ENCODE assay signal across 15 cellular contexts in the genomic region with DNA sequence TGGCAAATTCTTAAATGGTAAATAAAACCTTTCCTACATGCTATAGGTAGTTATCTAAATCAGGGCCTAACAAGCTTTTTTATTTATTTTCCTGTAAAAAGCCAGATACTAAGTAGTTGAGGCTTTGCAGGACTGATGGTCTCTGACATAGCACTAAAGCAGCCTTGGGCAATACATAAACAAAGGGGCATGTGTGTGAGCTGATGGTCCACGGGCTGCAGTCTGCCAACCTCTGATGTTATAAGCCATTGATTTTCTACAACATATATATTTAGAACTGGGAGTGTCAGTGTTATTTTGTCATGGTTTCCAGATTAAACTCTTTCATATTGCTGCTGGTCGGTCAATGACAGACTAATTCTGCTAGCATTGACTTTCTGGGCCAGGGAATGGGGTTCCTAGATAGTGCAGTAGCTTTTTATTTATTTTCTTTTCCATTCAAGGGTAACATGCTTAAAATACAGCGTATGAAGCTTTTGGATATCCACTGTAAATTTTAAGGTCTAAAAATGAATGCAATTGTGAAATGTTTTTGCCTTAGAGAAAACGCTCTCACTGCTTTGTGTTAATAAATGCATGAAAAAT.
A peak's percentile ranks its signal among the peaks of the same experiment; 100 is the strongest.
DNase-seq lines count a peak whose midpoint lies in the region; ATAC-seq and TF ChIP-seq lines count a peak whose summit lies in the region.
"Had no signal": no experiment of that assay in that cellular context is flagged by ENCODE, and none has a peak within 500 bp of the region (broad histone marks: within the 10 kb centered on the region; RNA-seq: fewer than 3 reads in every experiment).

No MANE protein-coding gene starts in this region.

- H3K36me3 Mint-ChIP-seq in neural crest cell (ENCODE audit: low read depth) = no peaks in the 10 kb centered on the region
- no peaks in the 10 kb centered on the region for H3K36me3 Mint-ChIP-seq in CD8-positive, alpha-beta memory T cell
- H3K36me3 Mint-ChIP-seq in HFFc6 (ENCODE audit: low read depth) = no peaks in the 10 kb centered on the region

- peaks cover 14% of the 10 kb centered on the region for H3K4me1 ChIP-seq in RWPE2 (ENCODE audit: insufficient read depth, poor library complexity, severe bottlenecking)
- no peaks in the 10 kb centered on the region for H3K4me1 ChIP-seq in CD8-positive, alpha-beta memory T cell (ENCODE audit: insufficient read depth, low read length)
- peaks cover 0 to 8% (median 0%) of the 10 kb centered on the region in 12 donors for H3K4me1 ChIP-seq in heart left ventricle

- H3K27me3 Mint-ChIP-seq in neural crest cell (ENCODE audit: low read depth) = no peaks in the 10 kb centered on the region
- peaks cover 7 to 16% of the 10 kb centered on the region in 2 donors for H3K27me3 Mint-ChIP-seq in CD8-positive, alpha-beta memory T cell
- H3K27me3 Mint-ChIP-seq in HFFc6 (ENCODE audit: insufficient read depth) = peaks cover 20% of the 10 kb centered on the region

- ATAC-seq in RWPE2 (ENCODE audit: low read depth) (no peak), heart left ventricle (no peak), HG03457 (IDR thresholded peaks at IDR 0.05; ENCODE audit: unreplicated experiment) (no peak)
- ATAC-seq: Right ventricle myocardium inferior had no signal

- no peak overlapping the region for H3K27ac Mint-ChIP-seq in neural crest cell (ENCODE audit: unreplicated experiment)
- H3K27ac Mint-ChIP-seq in CD8-positive, alpha-beta memory T cell = no peak overlapping the region
- H3K27ac Mint-ChIP-seq in HFFc6 = no peak overlapping the region

- H3K27ac ChIP-seq in RWPE2 (ENCODE audit: poor library complexity, severe bottlenecking) (peak overlapping the region; percentile 52), heart left ventricle (no peak overlapping the region)
- no peak overlapping the region for H3K27ac ChIP-seq in CD8-positive, alpha-beta memory T cell (ENCODE audit: low read depth, low read length)

- H3K27me3 ChIP-seq in RWPE2 (ENCODE audit: insufficient read depth, poor library complexity, severe bottlenecking) (no peaks in the 10 kb centered on the region), heart left ventricle (no peaks in the 10 kb centered on the region)
- no peaks in the 10 kb centered on the region for H3K27me3 ChIP-seq in CD8-positive, alpha-beta memory T cell (ENCODE audit: insufficient read depth, low read length, poor library complexity, severe bottlenecking)

- H3K36me3 ChIP-seq in RWPE2 (ENCODE audit: low read depth) (no peaks in the 10 kb centered on the region), heart left ventricle (no peaks in the 10 kb centered on the region)
- no peaks in the 10 kb centered on the region for H3K36me3 ChIP-seq in CD8-positive, alpha-beta memory T cell (ENCODE audit: insufficient read depth, low read length)

- no peaks in the 10 kb centered on the region for H3K9me3 Mint-ChIP-seq in neural crest cell
- H3K9me3 Mint-ChIP-seq in CD8-positive, alpha-beta memory T cell = no peaks in the 10 kb centered on the region
- H3K9me3 Mint-ChIP-seq in HFFc6 = no peaks in the 10 kb centered on the region

- peaks cover 52% of the 10 kb centered on the region for H3K4me1 Mint-ChIP-seq in neural crest cell
- H3K4me1 Mint-ChIP-seq in CD8-positive, alpha-beta memory T cell = no peaks in the 10 kb centered on the region
- H3K4me1 Mint-ChIP-seq in HFFc6 (ENCODE audit: low read depth) = peaks cover 16% of the 10 kb centered on the region

- no peak for TF ChIP-seq POLR2A in heart left ventricle (IDR thresholded peaks at IDR 0.05)

- TF ChIP-seq CTCF in RWPE2 (IDR thresholded peaks at IDR 0.05; ENCODE audit: poor library complexity, severe bottlenecking) (no peak), neural crest cell (conservative IDR thresholded peaks at IDR 0.05) (no peak), heart left ventricle (IDR thresholded peaks at IDR 0.05) (no peak), HFFc6 (IDR thresholded peaks at IDR 0.05) (no peak)

- H3K4me3 Mint-ChIP-seq in neural crest cell = peak overlapping the region; percentile 42
- H3K4me3 Mint-ChIP-seq in CD8-positive, alpha-beta memory T cell = no peak overlapping the region
- H3K4me3 Mint-ChIP-seq in HFFc6 = no peak overlapping the region

- intact Hi-C loops in heart left ventricle (cut with DNase I) = loop anchor here in 1 of 10 donors (5.0 kb wide), 1 partner anchor 144 kb away; no protein-coding TSS in a partner anchor

- CTCF ChIA-PET in CD8-positive, alpha-beta memory T cell (lab: Charles Lee) = no interaction called here

- H3K4me3 ChIP-seq in RWPE2 (ENCODE audit: severe bottlenecking) = no peak overlapping the region
- no peak overlapping the region for H3K4me3 ChIP-seq in CD8-positive, alpha-beta memory T cell (ENCODE audit: low read length)
- no peak overlapping the region for H3K4me3 ChIP-seq in heart left ventricle

- in situ Hi-C loops in Caki2 (cut with HindIII; ENCODE audit: low pct_unique_long_range_greater_than_20kb, low sequenced_read_pairs) = no loop called here

- DNase-seq in Caki2 (ENCODE audit: low read depth) = peak; percentile 80
- DNase-seq in RWPE2 (ENCODE audit: low spot score) = no peak
- peak; percentile 56 for DNase-seq in epidermal melanocyte (ENCODE audit: insufficient read length, low spot score)
- no peak for DNase-seq in neural crest cell (ENCODE audit: low read depth, low spot score)
- no peak for DNase-seq in CD8-positive, alpha-beta memory T cell
- no peak for DNase-seq in heart left ventricle
- no peak for DNase-seq in HFFc6
- DNase-seq: Caco-2, KBM-7, NCI-H1048, NCI-H2227 treated with DMSO at 0.1 percent for 48 hours, NCI-H526, OCI-M1 had no signal

- 94 to 96% (median 94%) methylated on average over 4 of the region's 4 CpGs for WGBS in heart left ventricle, 4 donors

- POLR2A ChIA-PET in CD8-positive, alpha-beta memory T cell (lab: Charles Lee) = no interaction called here

- H3K9me3 ChIP-seq in RWPE2 (ENCODE audit: severe bottlenecking) = no peaks in the 10 kb centered on the region
- H3K9me3 ChIP-seq in CD8-positive, alpha-beta memory T cell (ENCODE audit: low read length) = no peaks in the 10 kb centered on the region
- no peaks in the 10 kb centered on the region for H3K9me3 ChIP-seq in heart left ventricle
- H3K9me3 ChIP-seq: Caco-2 had no signal

Comparison
In these comparisons a context has a peak if more than half of its experiments do, and no peak if none do; other contexts are left out.
1. DNase-seq: peak in Caki2 (single experiment) and epidermal melanocyte (single experiment); none in RWPE2 (single experiment), neural crest cell (single experiment), CD8-positive, alpha-beta memory T cell (0 of 5), heart left ventricle (0 of 5) and HFFc6 (single experiment).